In genomic region chr11:112355726-112356125, GRCh38 we compare ENCODE assay signal across 11 cellular contexts.
DNase-seq lines count a peak whose midpoint lies in the region; ATAC-seq and TF ChIP-seq lines count a peak whose summit lies in the region.
"Had no signal": no experiment of that assay in that cellular context is flagged by ENCODE, and none has a peak within 500 bp of the region (broad histone marks: within the 10 kb centered on the region; RNA-seq: fewer than 3 reads in every experiment).

No MANE protein-coding gene starts in this region.

- no peak for TF ChIP-seq CTCF in activated CD8-positive, alpha-beta T cell treated with anti-CD3 and anti-CD28 coated beads for 36 hours (IDR thresholded peaks at IDR 0.05)
- TF ChIP-seq CTCF in choroid plexus epithelial cell (conservative IDR thresholded peaks at IDR 0.05; ENCODE audit: low read depth, low read length), result peak; percentile 47
- TF ChIP-seq CTCF in testis (IDR thresholded peaks at IDR 0.05), result peak in 1 of 3 experiments; percentile 10

- intact Hi-C loops in activated CD8-positive, alpha-beta T cell treated with anti-CD3 and anti-CD28 coated beads for 36 hours (cut with micrococcal nuclease), result no loop called here
- intact Hi-C loops in testis (cut with DNase I; ENCODE audit: low total_unique reads), result no loop called here

- H3K4me3 ChIP-seq in choroid plexus epithelial cell (ENCODE audit: low read depth, low read length), result no peak overlapping the region
- H3K4me3 ChIP-seq in testis, result no peak overlapping the region
- H3K4me3 ChIP-seq: SK-N-MC had no signal

- no peaks in the 10 kb centered on the region for H3K36me3 ChIP-seq in testis (ENCODE audit: low read depth, missing control alignments)

- H3K9me3 ChIP-seq in testis, result no peaks in the 10 kb centered on the region

- TF ChIP-seq POLR2A in testis (IDR thresholded peaks at IDR 0.05), result no peak

- 80 to 95% methylated on average over 3 to 4 of the region's 4 CpGs for WGBS in testis, 2 donors

- peak; percentile 24 for DNase-seq in activated CD8-positive, alpha-beta T cell treated with anti-CD3 and anti-CD28 coated beads for 36 hours
- DNase-seq in activated CD8-positive, alpha-beta T cell treated with anti-CD3 and anti-CD28 coated beads, Interleukin-2, amount 10 ng/mL, durations not matched to agents 7 days and 5 days, result no peak
- peak; percentile 70 for DNase-seq in NCI-H2196 (lab: John Stamatoyannopoulos, UW; ENCODE audit: unreplicated experiment)
- peak; percentile 47 for DNase-seq in choroid plexus epithelial cell (ENCODE audit: low read depth)
- peak; percentile 59 for DNase-seq in testis
- no peak for DNase-seq in NCI-H1694 (lab: John Stamatoyannopoulos, UW)
- DNase-seq in Ammon's horn (ENCODE audit: low spot score), result no peak

- no peaks in the 10 kb centered on the region for H3K36me3 Mint-ChIP-seq in activated CD8-positive, alpha-beta T cell treated with anti-CD3 and anti-CD28 coated beads for 36 hours (ENCODE audit: low read depth)
- no peaks in the 10 kb centered on the region for H3K36me3 Mint-ChIP-seq in activated CD8-positive, alpha-beta T cell treated with anti-CD3 and anti-CD28 coated beads, Interleukin-2, amount 10 ng/mL, durations not matched to agents 7 days and 5 days (ENCODE audit: low read depth)

- H3K27ac ChIP-seq in testis, result no peak overlapping the region
- H3K27ac ChIP-seq: epithelial cell of prostate, SK-N-MC had no signal

- no peak for ATAC-seq in activated CD8-positive, alpha-beta T cell treated with anti-CD3 and anti-CD28 coated beads for 36 hours
- ATAC-seq in activated CD8-positive, alpha-beta T cell treated with anti-CD3 and anti-CD28 coated beads, Interleukin-2, amount 10 ng/mL, durations not matched to agents 7 days and 5 days, result no peak
- no peak for ATAC-seq in GM21737 (IDR thresholded peaks at IDR 0.05; ENCODE audit: unreplicated experiment)

- POLR2A ChIA-PET in activated CD8-positive, alpha-beta T cell treated with anti-CD3 and anti-CD28 coated beads for 36 hours (lab: Charles Lee), result interaction anchor here (0.6 kb wide), 1 partner anchor 373 kb away, joined by 3 read pairs; no protein-coding TSS in a partner anchor
- POLR2A ChIA-PET in activated CD8-positive, alpha-beta T cell treated with anti-CD3 and anti-CD28 coated beads, Interleukin-2, amount 10 ng/mL, durations not matched to agents 7 days and 5 days (lab: Charles Lee), result no interaction called here

- CTCF ChIA-PET in activated CD8-positive, alpha-beta T cell treated with anti-CD3 and anti-CD28 coated beads for 36 hours (lab: Charles Lee), result no interaction called here
- CTCF ChIA-PET in activated CD8-positive, alpha-beta T cell treated with anti-CD3 and anti-CD28 coated beads, Interleukin-2, amount 10 ng/mL, durations not matched to agents 7 days and 5 days (lab: Charles Lee), result no interaction called here

- no peaks in the 10 kb centered on the region for H3K27me3 ChIP-seq in testis

- H3K27ac Mint-ChIP-seq in activated CD8-positive, alpha-beta T cell treated with anti-CD3 and anti-CD28 coated beads for 36 hours, result no peak overlapping the region
- H3K27ac Mint-ChIP-seq in activated CD8-positive, alpha-beta T cell treated with anti-CD3 and anti-CD28 coated beads, Interleukin-2, amount 10 ng/mL, durations not matched to agents 7 days and 5 days, result no peak overlapping the region
- H3K27ac Mint-ChIP-seq: CD4-positive, CD25-positive, alpha-beta regulatory T cell had no signal

- H3K4me3 Mint-ChIP-seq in activated CD8-positive, alpha-beta T cell treated with anti-CD3 and anti-CD28 coated beads for 36 hours, result no peak overlapping the region
- H3K4me3 Mint-ChIP-seq in activated CD8-positive, alpha-beta T cell treated with anti-CD3 and anti-CD28 coated beads, Interleukin-2, amount 10 ng/mL, durations not matched to agents 7 days and 5 days, result no peak overlapping the region
- H3K4me3 Mint-ChIP-seq: CD4-positive, CD25-positive, alpha-beta regulatory T cell had no signal

- no peaks in the 10 kb centered on the region for H3K9me3 Mint-ChIP-seq in activated CD8-positive, alpha-beta T cell treated with anti-CD3 and anti-CD28 coated beads for 36 hours
- no peaks in the 10 kb centered on the region for H3K9me3 Mint-ChIP-seq in activated CD8-positive, alpha-beta T cell treated with anti-CD3 and anti-CD28 coated beads, Interleukin-2, amount 10 ng/mL, durations not matched to agents 7 days and 5 days (ENCODE audit: insufficient read depth)

- H3K4me1 ChIP-seq in testis, result no peaks in the 10 kb centered on the region

- no peaks in the 10 kb centered on the region for H3K4me1 Mint-ChIP-seq in activated CD8-positive, alpha-beta T cell treated with anti-CD3 and anti-CD28 coated beads for 36 hours (ENCODE audit: low read depth)
- H3K4me1 Mint-ChIP-seq in activated CD8-positive, alpha-beta T cell treated with anti-CD3 and anti-CD28 coated beads, Interleukin-2, amount 10 ng/mL, durations not matched to agents 7 days and 5 days (ENCODE audit: low read depth), result no peaks in the 10 kb centered on the region

- no peaks in the 10 kb centered on the region for H3K27me3 Mint-ChIP-seq in activated CD8-positive, alpha-beta T cell treated with anti-CD3 and anti-CD28 coated beads for 36 hours
- no peaks in the 10 kb centered on the region for H3K27me3 Mint-ChIP-seq in activated CD8-positive, alpha-beta T cell treated with anti-CD3 and anti-CD28 coated beads, Interleukin-2, amount 10 ng/mL, durations not matched to agents 7 days and 5 days (ENCODE audit: low read depth)
- H3K27me3 Mint-ChIP-seq: CD4-positive, CD25-positive, alpha-beta regulatory T cell had no signal

Comparison
In these comparisons a context has a peak if more than half of its experiments do, and no peak if none do; other contexts are left out.
1. DNase-seq: peak in activated CD8-positive, alpha-beta T cell treated with anti-CD3 and anti-CD28 coated beads for 36 hours (single experiment), NCI-H2196 (single experiment), choroid plexus epithelial cell (single experiment) and testis (single experiment); none in activated CD8-positive, alpha-beta T cell treated with anti-CD3 and anti-CD28 coated beads, Interleukin-2, amount 10 ng/mL, durations not matched to agents 7 days and 5 days (single experiment), NCI-H1694 (single experiment) and Ammon's horn (single experiment).